22 cellular contexts compared by ENCODE assay signal in the genomic region with DNA sequence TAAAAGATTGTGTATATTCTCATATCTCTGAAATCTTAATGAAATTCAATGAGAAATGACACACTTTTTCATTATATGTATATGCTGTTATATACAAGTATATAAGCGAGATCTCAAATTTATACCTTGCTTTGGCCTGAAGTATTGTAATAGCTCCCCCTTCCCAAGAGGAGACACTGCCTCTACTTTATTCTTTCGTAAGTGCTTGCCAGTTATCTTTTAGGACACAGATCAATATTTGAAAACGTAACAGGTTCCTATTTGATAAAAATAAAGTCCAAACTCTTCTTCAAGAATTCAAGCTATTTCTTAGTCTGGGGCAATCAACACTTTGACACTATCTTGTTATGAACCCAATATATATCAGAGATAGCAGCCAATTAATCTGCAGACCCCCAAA.
"Had no signal": no experiment of that assay in that cellular context is flagged by ENCODE, and none has a peak within 500 bp of the region (broad histone marks: within the 10 kb centered on the region; RNA-seq: fewer than 3 reads in every experiment).

No MANE protein-coding gene starts in this region.

- H3K27me3 ChIP-seq: cardiac muscle cell, hepatocyte, testis, uterus had no signal

- DNase-seq: activated CD4-positive, alpha-beta memory T cell treated with anti-CD3 and anti-CD28 coated beads for 36 hours; activated CD4-positive, alpha-beta T cell treated with anti-CD3 and anti-CD28 coated beads for 48 hours; activated gamma-delta T cell; activated naive CD4-positive, alpha-beta T cell treated with anti-CD3 and anti-CD28 coated beads, Interleukin-2, amount 50 U/mL, for 16 hours; activated naive CD8-positive, alpha-beta T cell treated with anti-CD3 and anti-CD28 coated beads, Interleukin-2, amount 50 U/mL, for 24 hours; activated T-cell treated with anti-CD3 and anti-CD28 coated beads for 4 hours; dermis blood vessel endothelial cell; effector memory CD4-positive, alpha-beta T cell; foreskin melanocyte; glutamatergic neuron; left ventricle myocardium superior; stimulated activated CD4-positive, alpha-beta T cell treated with anti-CD3 and anti-CD28 coated beads, Interleukin-2, amount 100 ng/mL, for 48 hours; stimulated activated CD8-positive, alpha-beta memory T cell treated with anti-CD3 and anti-CD28 coated beads, Interleukin-4, amount 100 ng/mL, for 48 hours; stimulated activated naive B cell treated with anti-CD40 and anti-IgM and Interleukin-4, amounts not matched to agents 10 μg/mL and 1 μg/mL and 100 μg/mL, for 72 hours; T1000; testis; trophoblast cell; uterus had no signal

- ATAC-seq: activated naive CD8-positive, alpha-beta T cell treated with anti-CD3 and anti-CD28 coated beads, Interleukin-2, amount 50 U/mL, for 24 hours; esophagus mucosa; left ventricle myocardium superior; stimulated activated naive B cell treated with anti-CD40 and anti-IgM and Interleukin-4, amounts not matched to agents 10 μg/mL and 1 μg/mL and 100 μg/mL, for 72 hours had no signal

- H3K9me3 ChIP-seq: testis, uterus had no signal

- FAIRE-seq: endothelial cell of umbilical vein had no signal

- H3K36me3 ChIP-seq: cardiac muscle cell, uterus had no signal

- H3K4me3 ChIP-seq: cardiac muscle cell, hepatocyte, testis, uterus had no signal

- H2AFZ ChIP-seq: hepatocyte had no signal

- H3K27ac ChIP-seq: cardiac muscle cell, testis, uterus had no signal
